ENCODE assay signal across 25 cellular contexts in the genomic region with DNA sequence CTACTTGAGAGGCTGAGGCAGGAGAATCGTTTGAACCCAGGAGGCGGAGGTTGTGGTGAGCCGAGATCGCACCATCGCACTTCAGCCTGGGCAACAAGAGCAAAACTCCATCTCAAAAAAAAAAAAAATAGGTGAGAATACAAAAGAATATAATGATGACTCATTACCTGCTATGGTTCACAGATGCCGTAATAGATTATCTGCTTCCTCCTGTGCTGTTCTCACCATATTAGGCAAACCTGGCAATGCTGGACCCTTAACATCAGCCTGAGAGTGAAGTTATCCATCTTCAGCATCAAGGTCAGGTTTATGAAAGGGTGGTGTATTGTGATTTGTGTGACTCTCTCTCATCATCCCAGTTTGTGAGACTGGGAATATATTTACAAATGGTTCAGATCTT.
"Had no signal": no experiment of that assay in that cellular context is flagged by ENCODE, and none has a peak within 500 bp of the region (broad histone marks: within the 10 kb centered on the region; RNA-seq: fewer than 3 reads in every experiment).

No MANE protein-coding gene starts in this region.

- H3K4me1 ChIP-seq: left ventricle myocardium inferior, suprapubic skin, tibial artery, upper lobe of right lung had no signal

- H3K27me3 ChIP-seq: ovary, suprapubic skin, tibial artery, upper lobe of right lung had no signal

- H3K27me3 Mint-ChIP-seq: memory B cell; naive thymus-derived CD4-positive, alpha-beta T cell; natural killer cell treated with Interleukin-12 subunit alpha and Interleukin-12 subunit beta and Interleukin-15 and Interleukin-18, amount 100 ng/mL, for 72 hours; progenitor cell of endocrine pancreas; stimulated activated naive CD8-positive, alpha-beta T cell treated with anti-CD3 and anti-CD28 coated beads, Interleukin-15, Interleukin-2, amounts not matched to agents 100 ng/mL and 50 ng/mL, for 24 hours had no signal

- H3K9me3 ChIP-seq: left ventricle myocardium inferior, mucosa of descending colon, ovary, thoracic aorta, tibial artery, upper lobe of right lung had no signal

- H3K27ac ChIP-seq: left ventricle myocardium inferior, ovary, skin epidermis, suprapubic skin, thoracic aorta, tibial artery, upper lobe of right lung had no signal

- ATAC-seq: mucosa of descending colon; naive thymus-derived CD4-positive, alpha-beta T cell; natural killer cell treated with Interleukin-12 subunit alpha and Interleukin-12 subunit beta and Interleukin-15 and Interleukin-18, amount 100 ng/mL, for 72 hours; right cardiac atrium; sciatic nerve; upper lobe of right lung had no signal

- DNase-seq: islet precursor cell; left ventricle myocardium inferior; midbrain; mucosa of descending colon; naive thymus-derived CD4-positive, alpha-beta T cell; ovary; retina; right cardiac atrium; stimulated activated CD4-positive, alpha-beta T cell treated with anti-CD3 and anti-CD28 coated beads, Interleukin-12 subunit alpha, Interleukin-12 subunit beta, amount 100 ng/mL, for 4 hours; stimulated activated CD4-positive, alpha-beta T cell treated with anti-CD3 and anti-CD28 coated beads, Interleukin-15, amount 100 ng/mL, for 24 hours; stimulated activated CD4-positive, alpha-beta T cell treated with anti-CD3 and anti-CD28 coated beads, Interleukin-2, amount 100 ng/mL, for 24 hours; stimulated activated CD4-positive, alpha-beta T cell treated with anti-CD3 and anti-CD28 coated beads, Interleukin-4, amount 100 ng/mL, for 1 hour; stimulated activated naive CD4-positive, alpha-beta T cell; tibial artery; trophoblast cell; upper lobe of right lung had no signal

- H3K4me1 Mint-ChIP-seq: memory B cell; naive thymus-derived CD4-positive, alpha-beta T cell had no signal

- H3K36me3 ChIP-seq: left ventricle myocardium inferior, ovary, suprapubic skin, thoracic aorta, tibial artery, upper lobe of right lung had no signal

- H3K4me3 ChIP-seq: left ventricle myocardium inferior, lung, mucosa of descending colon, ovary, skin epidermis, suprapubic skin, thoracic aorta, tibial artery, upper lobe of right lung had no signal

- H3K36me3 Mint-ChIP-seq: memory B cell; naive thymus-derived CD4-positive, alpha-beta T cell; natural killer cell treated with Interleukin-12 subunit alpha and Interleukin-12 subunit beta and Interleukin-15 and Interleukin-18, amount 100 ng/mL, for 72 hours had no signal

- H3K4me3 Mint-ChIP-seq: memory B cell; naive thymus-derived CD4-positive, alpha-beta T cell; natural killer cell treated with Interleukin-12 subunit alpha and Interleukin-12 subunit beta and Interleukin-15 and Interleukin-18, amount 100 ng/mL, for 72 hours; stimulated activated naive CD8-positive, alpha-beta T cell treated with anti-CD3 and anti-CD28 coated beads, Interleukin-15, Interleukin-2, amounts not matched to agents 100 ng/mL and 50 ng/mL, for 24 hours had no signal

- H3K27ac Mint-ChIP-seq: memory B cell; naive thymus-derived CD4-positive, alpha-beta T cell; natural killer cell treated with Interleukin-12 subunit alpha and Interleukin-12 subunit beta and Interleukin-15 and Interleukin-18, amount 100 ng/mL, for 72 hours; progenitor cell of endocrine pancreas; stimulated activated naive CD8-positive, alpha-beta T cell treated with anti-CD3 and anti-CD28 coated beads, Interleukin-15, Interleukin-2, amounts not matched to agents 100 ng/mL and 50 ng/mL, for 24 hours had no signal
